In the genomic region with DNA sequence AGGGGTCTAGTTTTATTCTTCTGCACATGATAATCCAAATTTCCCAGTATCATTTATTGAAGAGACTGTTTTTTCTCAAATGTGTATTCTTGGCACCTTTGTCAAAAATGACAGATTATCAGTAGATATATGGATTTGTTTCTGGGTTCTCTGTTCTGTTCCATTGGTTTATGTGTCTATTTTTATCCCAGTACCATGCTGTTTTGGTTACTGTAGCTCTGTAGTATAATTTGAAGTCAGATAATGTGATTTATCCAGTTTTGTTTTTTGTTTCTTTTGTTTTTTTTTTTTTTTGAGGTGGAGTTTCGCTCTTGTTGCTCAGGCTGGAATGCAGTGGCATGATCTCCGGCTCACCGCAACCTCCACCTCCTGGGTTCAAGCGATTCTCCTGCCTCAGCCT, we compare ENCODE assay signal across 24 cellular contexts.
"Had no signal": no experiment of that assay in that cellular context is flagged by ENCODE, and none has a peak within 500 bp of the region (broad histone marks: within the 10 kb centered on the region; RNA-seq: fewer than 3 reads in every experiment).

No MANE protein-coding gene starts in this region.

- H3K27ac ChIP-seq: colonic mucosa, coronary artery, epithelial cell of prostate, esophagus muscularis mucosa, esophagus squamous epithelium, foreskin keratinocyte, gastrocnemius medialis, gastroesophageal sphincter, heart left ventricle, heart right ventricle had no signal

- DNase-seq: colonic mucosa; cortex of kidney; dermis blood vessel endothelial cell; dorsolateral prefrontal cortex; effector CD4-positive, alpha-beta T cell; effector CD8-positive, alpha-beta T cell; effector memory CD4-positive, alpha-beta T cell; effector memory CD8-positive, alpha-beta T cell; endodermal cell; erythroblast; esophagus squamous epithelium; foreskin fibroblast; foreskin keratinocyte; foreskin melanocyte; gastrocnemius medialis; glutamatergic neuron; head of caudate nucleus; heart left ventricle; heart right ventricle had no signal

- H3K9me3 Mint-ChIP-seq: effector memory CD8-positive, alpha-beta T cell had no signal

- H3K36me3 ChIP-seq: colonic mucosa had no signal

- H3K4me1 ChIP-seq: colonic mucosa, esophagus squamous epithelium had no signal

- H3K27ac Mint-ChIP-seq: dendritic cell treated with granulocyte-macrophage colony-stimulating factor and Interleukin-4, amounts not matched to agents 40 ng/mL and 50 ng/mL, for 4 days; effector memory CD8-positive, alpha-beta T cell; endodermal cell had no signal

- H3K9me3 ChIP-seq: colonic mucosa had no signal

- H3K4me3 Mint-ChIP-seq: dendritic cell treated with granulocyte-macrophage colony-stimulating factor and Interleukin-4, amounts not matched to agents 40 ng/mL and 50 ng/mL, for 4 days; effector memory CD8-positive, alpha-beta T cell; endodermal cell had no signal

- H3K4me3 ChIP-seq: colonic mucosa, coronary artery, dorsolateral prefrontal cortex, esophagus muscularis mucosa, esophagus squamous epithelium, gastrocnemius medialis, gastroesophageal sphincter, heart left ventricle, heart right ventricle had no signal

- H3K27me3 Mint-ChIP-seq: dendritic cell treated with granulocyte-macrophage colony-stimulating factor and Interleukin-4, amounts not matched to agents 40 ng/mL and 50 ng/mL, for 4 days had no signal
